ENCODE assay signal across 17 cellular contexts in the genomic region with DNA sequence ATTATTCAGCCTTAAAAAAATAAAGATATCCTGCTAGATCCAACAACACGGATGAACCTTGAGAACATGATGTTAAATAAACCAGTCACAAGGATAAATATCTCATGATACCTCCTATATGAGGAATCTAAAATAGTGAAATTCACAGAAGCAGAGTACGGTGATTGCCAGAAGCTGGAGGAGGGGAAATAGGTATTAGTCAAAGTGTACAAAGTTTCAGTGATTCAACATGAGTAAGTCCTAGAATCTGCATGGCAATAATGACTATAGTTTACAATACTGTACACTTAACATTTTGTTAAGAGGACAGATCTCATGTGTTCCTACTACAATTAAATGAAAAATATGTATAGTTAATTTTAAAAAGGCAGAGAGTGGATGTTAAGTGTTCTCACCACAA.
DNase-seq lines count a peak whose midpoint lies in the region; ATAC-seq and TF ChIP-seq lines count a peak whose summit lies in the region.
"Had no signal": no experiment of that assay in that cellular context is flagged by ENCODE, and none has a peak within 500 bp of the region (broad histone marks: within the 10 kb centered on the region; RNA-seq: fewer than 3 reads in every experiment).

No MANE protein-coding gene starts in this region.

- no peaks in the 10 kb centered on the region for H3K9me3 Mint-ChIP-seq in activated T-helper 1 cell treated with anti-CD3 and anti-CD28 coated beads, Interleukin-12 subunit alpha, Interleukin-12 subunit beta, Interleukin-2, Interleukin-4 antibody, amounts not matched to agents 30 ng/mL and 10 ng/mL and 1 ng/mL, durations not matched to agents 14 hours and 24 hours and 36 hours
- H3K9me3 Mint-ChIP-seq in natural killer cell treated with Interleukin-12 subunit alpha and Interleukin-12 subunit beta and Interleukin-15 and Interleukin-18, amount 100 ng/mL, for 72 hours: peaks cover 2% of the 10 kb centered on the region
- H3K9me3 Mint-ChIP-seq: activated naive CD8-positive, alpha-beta T cell treated with anti-CD3 and anti-CD28 coated beads, Interleukin-2, amount 50 U/mL, for 24 hours had no signal

- CTCF ChIA-PET in RWPE1 (lab: Yijun Ruan, JAX): no interaction called here

- H3K36me3 Mint-ChIP-seq in activated T-helper 1 cell treated with anti-CD3 and anti-CD28 coated beads, Interleukin-12 subunit alpha, Interleukin-12 subunit beta, Interleukin-2, Interleukin-4 antibody, amounts not matched to agents 30 ng/mL and 10 ng/mL and 1 ng/mL, durations not matched to agents 14 hours and 24 hours and 36 hours (ENCODE audit: low read depth): no peaks in the 10 kb centered on the region
- H3K36me3 Mint-ChIP-seq in natural killer cell treated with Interleukin-12 subunit alpha and Interleukin-12 subunit beta and Interleukin-15 and Interleukin-18, amount 100 ng/mL, for 72 hours: no peaks in the 10 kb centered on the region
- H3K36me3 Mint-ChIP-seq: naive thymus-derived CD4-positive, alpha-beta T cell had no signal

- POLR2A ChIA-PET in RWPE1 (lab: Yijun Ruan, JAX; ENCODE audit: low non-redundant PET): no interaction called here

- DNase-seq in RWPE1 (ENCODE audit: low spot score): peak; percentile 45
- DNase-seq in 8988T: no peak
- DNase-seq in activated T-helper 1 cell treated with anti-CD3 and anti-CD28 coated beads, Interleukin-12 subunit alpha, Interleukin-12 subunit beta, Interleukin-2, Interleukin-4 antibody, amounts not matched to agents 30 ng/mL and 10 ng/mL and 1 ng/mL, durations not matched to agents 14 hours and 24 hours and 36 hours (ENCODE audit: low spot score): no peak
- no peak for DNase-seq in activated CD8-positive, alpha-beta memory T cell treated with anti-CD3 and anti-CD28 coated beads, Interleukin-2, amount 50 U/mL, for 4 hours
- DNase-seq in natural killer cell treated with Interleukin-12 subunit alpha and Interleukin-12 subunit beta and Interleukin-15 and Interleukin-18, amount 100 ng/mL, for 72 hours (ENCODE audit: low spot score): no peak
- DNase-seq: activated CD4-positive, CD25-positive, alpha-beta regulatory T cell; activated naive CD8-positive, alpha-beta T cell treated with anti-CD3 and anti-CD28 coated beads, Interleukin-2, amount 50 U/mL, for 24 hours; colonic mucosa; hippocampal formation; naive thymus-derived CD4-positive, alpha-beta T cell; NCI-H1417; NCI-H524 treated with DMSO at 0.1 percent for 48 hours had no signal

- H3K27me3 Mint-ChIP-seq in activated T-helper 1 cell treated with anti-CD3 and anti-CD28 coated beads, Interleukin-12 subunit alpha, Interleukin-12 subunit beta, Interleukin-2, Interleukin-4 antibody, amounts not matched to agents 30 ng/mL and 10 ng/mL and 1 ng/mL, durations not matched to agents 14 hours and 24 hours and 36 hours (ENCODE audit: insufficient read depth): no peaks in the 10 kb centered on the region
- H3K27me3 Mint-ChIP-seq in natural killer cell treated with Interleukin-12 subunit alpha and Interleukin-12 subunit beta and Interleukin-15 and Interleukin-18, amount 100 ng/mL, for 72 hours: no peaks in the 10 kb centered on the region
- H3K27me3 Mint-ChIP-seq: activated naive CD8-positive, alpha-beta T cell treated with anti-CD3 and anti-CD28 coated beads, Interleukin-2, amount 50 U/mL, for 24 hours had no signal

- TF ChIP-seq CTCF in RWPE1 (conservative IDR thresholded peaks at IDR 0.05; ENCODE audit: low read depth): no peak

- H3K4me1 Mint-ChIP-seq in activated T-helper 1 cell treated with anti-CD3 and anti-CD28 coated beads, Interleukin-12 subunit alpha, Interleukin-12 subunit beta, Interleukin-2, Interleukin-4 antibody, amounts not matched to agents 30 ng/mL and 10 ng/mL and 1 ng/mL, durations not matched to agents 14 hours and 24 hours and 36 hours (ENCODE audit: low read depth): no peaks in the 10 kb centered on the region
- no peaks in the 10 kb centered on the region for H3K4me1 Mint-ChIP-seq in natural killer cell treated with Interleukin-12 subunit alpha and Interleukin-12 subunit beta and Interleukin-15 and Interleukin-18, amount 100 ng/mL, for 72 hours (ENCODE audit: low read depth in 2 of 2)
- H3K4me1 Mint-ChIP-seq: activated naive CD8-positive, alpha-beta T cell treated with anti-CD3 and anti-CD28 coated beads, Interleukin-2, amount 50 U/mL, for 24 hours; naive thymus-derived CD4-positive, alpha-beta T cell had no signal

- H3K27ac ChIP-seq in RWPE1: no peak overlapping the region
- H3K27ac ChIP-seq: colonic mucosa, thoracic aorta had no signal

- intact Hi-C loops in activated T-helper 1 cell treated with anti-CD3 and anti-CD28 coated beads, Interleukin-12 subunit alpha, Interleukin-12 subunit beta, Interleukin-2, Interleukin-4 antibody, amounts not matched to agents 30 ng/mL and 10 ng/mL and 1 ng/mL, durations not matched to agents 14 hours and 24 hours and 36 hours (cut with micrococcal nuclease): no loop called here

- no peak overlapping the region for H3K4me3 Mint-ChIP-seq in activated T-helper 1 cell treated with anti-CD3 and anti-CD28 coated beads, Interleukin-12 subunit alpha, Interleukin-12 subunit beta, Interleukin-2, Interleukin-4 antibody, amounts not matched to agents 30 ng/mL and 10 ng/mL and 1 ng/mL, durations not matched to agents 14 hours and 24 hours and 36 hours
- no peak overlapping the region for H3K4me3 Mint-ChIP-seq in natural killer cell treated with Interleukin-12 subunit alpha and Interleukin-12 subunit beta and Interleukin-15 and Interleukin-18, amount 100 ng/mL, for 72 hours
- H3K4me3 Mint-ChIP-seq: activated naive CD8-positive, alpha-beta T cell treated with anti-CD3 and anti-CD28 coated beads, Interleukin-2, amount 50 U/mL, for 24 hours; naive thymus-derived CD4-positive, alpha-beta T cell had no signal

- peak; percentile 47 for ATAC-seq in GM18499 (IDR thresholded peaks at IDR 0.05; ENCODE audit: insufficient read depth, unreplicated experiment)
- ATAC-seq in GM19468 (IDR thresholded peaks at IDR 0.05; ENCODE audit: extremely low read depth, unreplicated experiment): peak; percentile 34
- ATAC-seq in HG02973 (IDR thresholded peaks at IDR 0.05; ENCODE audit: unreplicated experiment): peak; percentile 52
- no peak for ATAC-seq in natural killer cell treated with Interleukin-12 subunit alpha and Interleukin-12 subunit beta and Interleukin-15 and Interleukin-18, amount 100 ng/mL, for 72 hours
- ATAC-seq: activated naive CD8-positive, alpha-beta T cell treated with anti-CD3 and anti-CD28 coated beads, Interleukin-2, amount 50 U/mL, for 24 hours; esophagus mucosa; naive thymus-derived CD4-positive, alpha-beta T cell had no signal

- no peak overlapping the region for H3K27ac Mint-ChIP-seq in activated T-helper 1 cell treated with anti-CD3 and anti-CD28 coated beads, Interleukin-12 subunit alpha, Interleukin-12 subunit beta, Interleukin-2, Interleukin-4 antibody, amounts not matched to agents 30 ng/mL and 10 ng/mL and 1 ng/mL, durations not matched to agents 14 hours and 24 hours and 36 hours
- no peak overlapping the region for H3K27ac Mint-ChIP-seq in natural killer cell treated with Interleukin-12 subunit alpha and Interleukin-12 subunit beta and Interleukin-15 and Interleukin-18, amount 100 ng/mL, for 72 hours
- H3K27ac Mint-ChIP-seq: activated naive CD8-positive, alpha-beta T cell treated with anti-CD3 and anti-CD28 coated beads, Interleukin-2, amount 50 U/mL, for 24 hours; naive thymus-derived CD4-positive, alpha-beta T cell had no signal

Comparison
In these comparisons a context has a peak if more than half of its experiments do, and no peak if none do; other contexts are left out.
1. ATAC-seq: peak in GM18499 (single experiment), GM19468 (single experiment) and HG02973 (single experiment); none in natural killer cell treated with Interleukin-12 subunit alpha and Interleukin-12 subunit beta and Interleukin-15 and Interleukin-18, amount 100 ng/mL, for 72 hours (0 of 2).